In genomic region chr10:29316308-29317026, GRCh38 we compare ENCODE assay signal across 1 cellular context.
TF ChIP-seq lines count a peak whose summit lies in the region.

No MANE protein-coding gene starts in this region.

TF ChIP-seq in H1, 55 proteins besides CTCF, POLR2A, EP300 and RAD21 (continued from another document):
- TF ChIP-seq, protein P1, sequence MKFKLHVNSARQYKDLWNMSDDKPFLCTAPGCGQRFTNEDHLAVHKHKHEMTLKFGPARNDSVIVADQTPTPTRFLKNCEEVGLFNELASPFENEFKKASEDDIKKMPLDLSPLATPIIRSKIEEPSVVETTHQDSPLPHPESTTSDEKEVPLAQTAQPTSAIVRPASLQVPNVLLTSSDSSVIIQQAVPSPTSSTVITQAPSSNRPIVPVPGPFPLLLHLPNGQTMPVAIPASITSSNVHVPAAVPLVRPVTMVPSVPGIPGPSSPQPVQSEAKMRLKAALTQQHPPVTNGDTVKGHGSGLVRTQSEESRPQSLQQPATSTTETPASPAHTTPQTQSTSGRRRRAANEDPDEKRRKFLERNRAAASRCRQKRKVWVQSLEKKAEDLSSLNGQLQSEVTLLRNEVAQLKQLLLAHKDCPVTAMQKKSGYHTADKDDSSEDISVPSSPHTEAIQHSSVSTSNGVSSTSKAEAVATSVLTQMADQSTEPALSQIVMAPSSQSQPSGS (IDR thresholded peaks at IDR 0.05; ENCODE audit: low read length) = no peak
- TF ChIP-seq JUND (IDR thresholded peaks at IDR 0.05; ENCODE audit: low read length) (no peak), POU5F1 (IDR thresholded peaks at IDR 0.05; ENCODE audit: low read depth, low read length) (no peak), CHD1 (IDR thresholded peaks at IDR 0.05; ENCODE audit: low read depth, low read length) (no peak), CTBP2 (IDR thresholded peaks at IDR 0.05; ENCODE audit: borderline replicate concordance, insufficient read depth, insufficient read length, low read length) (no peak), YY1 (IDR thresholded peaks at IDR 0.05; ENCODE audit: low read depth, low read length) (no peak), SAP30 (IDR thresholded peaks at IDR 0.05; ENCODE audit: insufficient read depth, insufficient replicate concordance, low read length) (no peak), TEAD4 (IDR thresholded peaks at IDR 0.05; ENCODE audit: low read depth, low read length) (no peak), NANOG (IDR thresholded peaks at IDR 0.05; ENCODE audit: insufficient read depth, low read depth, low read length, poor library complexity, severe bottlenecking) (no peak), MAFK (IDR thresholded peaks at IDR 0.05; ENCODE audit: low read depth, low read length) (no peak), FOSL1 (IDR thresholded peaks at IDR 0.05; ENCODE audit: insufficient read depth, low read depth, low read length) (no peak), SUZ12 (IDR thresholded peaks at IDR 0.05; ENCODE audit: low read length) (no peak)
- TF ChIP-seq, protein P2, sequence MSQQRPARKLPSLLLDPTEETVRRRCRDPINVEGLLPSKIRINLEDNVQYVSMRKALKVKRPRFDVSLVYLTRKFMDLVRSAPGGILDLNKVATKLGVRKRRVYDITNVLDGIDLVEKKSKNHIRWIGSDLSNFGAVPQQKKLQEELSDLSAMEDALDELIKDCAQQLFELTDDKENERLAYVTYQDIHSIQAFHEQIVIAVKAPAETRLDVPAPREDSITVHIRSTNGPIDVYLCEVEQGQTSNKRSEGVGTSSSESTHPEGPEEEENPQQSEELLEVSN (IDR thresholded peaks at IDR 0.05) = no peak
